1 cellular context compared by ENCODE assay signal in the genomic region with DNA sequence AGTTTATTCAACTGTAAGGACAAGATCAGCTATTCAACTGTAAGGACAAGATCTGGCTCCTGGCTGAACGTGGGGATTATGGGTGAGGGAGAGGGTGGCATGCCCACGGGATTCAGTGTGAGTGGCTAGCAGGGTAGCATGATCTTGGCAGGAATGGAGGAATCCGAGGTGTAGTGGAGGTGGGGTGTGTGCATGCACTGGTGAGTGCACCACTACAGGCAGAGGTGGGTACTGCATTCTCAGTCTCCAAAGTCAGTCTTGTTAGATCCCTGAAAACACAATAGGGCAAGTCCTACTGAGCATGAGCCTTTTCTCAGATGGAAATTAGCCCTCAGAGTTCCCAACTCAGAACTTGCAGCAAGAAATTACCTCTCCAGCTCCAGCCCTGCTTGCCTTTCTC.
TF ChIP-seq lines count a peak whose summit lies in the region.

No MANE protein-coding gene starts in this region.

TF ChIP-seq in K562, 482 proteins besides CTCF, POLR2A, EP300 and RAD21 (continued from another document):
- TF ChIP-seq, protein P1, sequence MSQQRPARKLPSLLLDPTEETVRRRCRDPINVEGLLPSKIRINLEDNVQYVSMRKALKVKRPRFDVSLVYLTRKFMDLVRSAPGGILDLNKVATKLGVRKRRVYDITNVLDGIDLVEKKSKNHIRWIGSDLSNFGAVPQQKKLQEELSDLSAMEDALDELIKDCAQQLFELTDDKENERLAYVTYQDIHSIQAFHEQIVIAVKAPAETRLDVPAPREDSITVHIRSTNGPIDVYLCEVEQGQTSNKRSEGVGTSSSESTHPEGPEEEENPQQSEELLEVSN (IDR thresholded peaks at IDR 0.05; ENCODE audit: borderline replicate concordance in 1 of 2, extremely low read depth in 1 of 2, insufficient read depth in 1 of 2, insufficient read length in 1 of 2, low read depth in 1 of 2, low read length in 1 of 2, poor library complexity in 1 of 2, severe bottlenecking in 1 of 2): no peak
- TF ChIP-seq GATAD2A (IDR thresholded peaks at IDR 0.05) (no peak), HMGN3 (IDR thresholded peaks at IDR 0.05; ENCODE audit: borderline replicate concordance, extremely low read depth, insufficient read length, low read depth, low read length) (no peak), ETV6 (IDR thresholded peaks at IDR 0.05; ENCODE audit: borderline replicate concordance in 1 of 2, low read depth in 2 of 2, low read length in 1 of 2) (no peak), ETV6 (CRISPR knock-in tag; IDR thresholded peaks at IDR 0.05; ENCODE audit: borderline replicate concordance) (no peak), ZNF217 (CRISPR knock-in tag; IDR thresholded peaks at IDR 0.05) (no peak), XRCC4 (IDR thresholded peaks at IDR 0.05; ENCODE audit: extremely low read depth, insufficient read depth, insufficient read length) (no peak), ETS2 (tag; IDR thresholded peaks at IDR 0.05; ENCODE audit: borderline replicate concordance, poor library complexity, severe bottlenecking) (no peak), TFAM (CRISPR knock-in tag; conservative IDR thresholded peaks at IDR 0.05) (no peak), ESRRB (CRISPR knock-in tag; IDR thresholded peaks at IDR 0.05; ENCODE audit: borderline replicate concordance) (no peak)
